In the genomic region with DNA sequence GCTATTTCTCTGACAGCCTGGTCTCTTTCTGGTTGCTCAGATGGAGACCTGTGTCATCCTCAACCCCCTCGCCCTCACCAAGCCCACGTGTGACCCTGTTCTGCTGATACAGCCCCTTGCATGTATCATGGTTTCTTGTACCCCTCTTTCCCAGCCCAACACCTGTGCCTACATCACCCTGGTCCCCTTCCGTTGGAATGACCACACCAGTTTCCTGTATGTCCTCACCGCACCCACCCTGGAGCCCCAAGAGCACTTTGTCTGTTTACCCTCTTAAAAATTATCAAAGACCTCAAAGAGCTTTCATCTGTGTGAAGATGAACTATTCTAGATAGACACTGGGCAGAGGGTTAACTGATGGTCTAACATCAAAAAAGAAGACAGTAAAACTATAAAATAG, we compare ENCODE assay signal across 15 cellular contexts.
DNase-seq lines count a peak whose midpoint lies in the region; ATAC-seq and TF ChIP-seq lines count a peak whose summit lies in the region.
"Had no signal": no experiment of that assay in that cellular context is flagged by ENCODE, and none has a peak within 500 bp of the region (broad histone marks: within the 10 kb centered on the region; RNA-seq: fewer than 3 reads in every experiment).

No MANE protein-coding gene starts in this region.

- CTCF ChIA-PET in activated naive CD4-positive, alpha-beta T cell treated with anti-CD3 and anti-CD28 coated beads, Interleukin-2, amount 10 ng/mL, durations not matched to agents 7 days and 5 days (lab: Charles Lee): no interaction called here
- CTCF ChIA-PET in activated naive CD4-positive, alpha-beta T cell treated with anti-CD3 and anti-CD28 coated beads for 36 hours (lab: Charles Lee): no interaction called here

- H3K36me3 Mint-ChIP-seq in activated naive CD4-positive, alpha-beta T cell treated with anti-CD3 and anti-CD28 coated beads, Interleukin-2, amount 10 ng/mL, durations not matched to agents 7 days and 5 days: peaks cover 32% of the 10 kb centered on the region
- peaks cover 58% of the 10 kb centered on the region for H3K36me3 Mint-ChIP-seq in activated naive CD4-positive, alpha-beta T cell treated with anti-CD3 and anti-CD28 coated beads for 36 hours (ENCODE audit: low read depth)
- peaks cover 17% of the 10 kb centered on the region for H3K36me3 Mint-ChIP-seq in endothelial cell (ENCODE audit: low read depth, unreplicated experiment)

- H3K27ac ChIP-seq in thoracic aorta: peak overlapping the region; percentile 39 to 83
- H3K27ac ChIP-seq: KMS-11, PC-9 had no signal

- no peak overlapping the region for H3K4me3 Mint-ChIP-seq in activated naive CD4-positive, alpha-beta T cell treated with anti-CD3 and anti-CD28 coated beads, Interleukin-2, amount 10 ng/mL, durations not matched to agents 7 days and 5 days
- H3K4me3 Mint-ChIP-seq in activated naive CD4-positive, alpha-beta T cell treated with anti-CD3 and anti-CD28 coated beads for 36 hours: no peak overlapping the region
- H3K4me3 Mint-ChIP-seq in endothelial cell (ENCODE audit: unreplicated experiment): peak overlapping the region; percentile 43
- H3K4me3 Mint-ChIP-seq: CD14-positive monocyte had no signal

- no peak overlapping the region for H3K4me3 ChIP-seq in Loucy (ENCODE audit: low read length, poor library complexity, severe bottlenecking)
- H3K4me3 ChIP-seq in thoracic aorta: no peak overlapping the region
- H3K4me3 ChIP-seq: PC-9 had no signal

- H3K27me3 Mint-ChIP-seq in activated naive CD4-positive, alpha-beta T cell treated with anti-CD3 and anti-CD28 coated beads, Interleukin-2, amount 10 ng/mL, durations not matched to agents 7 days and 5 days: no peaks in the 10 kb centered on the region
- H3K27me3 Mint-ChIP-seq in activated naive CD4-positive, alpha-beta T cell treated with anti-CD3 and anti-CD28 coated beads for 36 hours (ENCODE audit: low read depth): no peaks in the 10 kb centered on the region
- H3K27me3 Mint-ChIP-seq in endothelial cell (ENCODE audit: unreplicated experiment): peaks cover 2% of the 10 kb centered on the region

- H3K4me2 ChIP-seq in Loucy (ENCODE audit: low read depth, low read length, poor library complexity, severe bottlenecking): peak overlapping the region; percentile 7
- H3K4me2 ChIP-seq: KMS-11, PC-9 had no signal

- H3K36me3 ChIP-seq in Loucy (ENCODE audit: insufficient read depth, low read length) (peaks cover 95% of the 10 kb centered on the region), thoracic aorta (peaks cover 19% of the 10 kb centered on the region)

- no peak overlapping the region for H2AFZ ChIP-seq in Loucy (ENCODE audit: low read length)
- H2AFZ ChIP-seq: PC-9 had no signal

- H3K27me3 ChIP-seq in Loucy (ENCODE audit: insufficient read depth, low read length, poor library complexity, severe bottlenecking) (peaks cover 6% of the 10 kb centered on the region), thoracic aorta (replicated peaks; ENCODE audit: insufficient read depth) (no peaks in the 10 kb centered on the region)

- peak overlapping the region; percentile 70 for H3K27ac Mint-ChIP-seq in activated naive CD4-positive, alpha-beta T cell treated with anti-CD3 and anti-CD28 coated beads, Interleukin-2, amount 10 ng/mL, durations not matched to agents 7 days and 5 days
- no peak overlapping the region for H3K27ac Mint-ChIP-seq in activated naive CD4-positive, alpha-beta T cell treated with anti-CD3 and anti-CD28 coated beads for 36 hours
- H3K27ac Mint-ChIP-seq in endothelial cell (ENCODE audit: unreplicated experiment): no peak overlapping the region

- no peaks in the 10 kb centered on the region for H3K9me3 Mint-ChIP-seq in activated naive CD4-positive, alpha-beta T cell treated with anti-CD3 and anti-CD28 coated beads, Interleukin-2, amount 10 ng/mL, durations not matched to agents 7 days and 5 days
- H3K9me3 Mint-ChIP-seq in activated naive CD4-positive, alpha-beta T cell treated with anti-CD3 and anti-CD28 coated beads for 36 hours: no peaks in the 10 kb centered on the region
- no peaks in the 10 kb centered on the region for H3K9me3 Mint-ChIP-seq in endothelial cell (ENCODE audit: unreplicated experiment)

- H3K4me1 ChIP-seq in Loucy (ENCODE audit: insufficient read depth, low read length, poor library complexity, severe bottlenecking) (peaks cover 51% of the 10 kb centered on the region), thoracic aorta (ENCODE audit: control insufficient read depth in 1 of 2, low read depth in 2 of 2) (peaks cover 46 to 56% of the 10 kb centered on the region in 2 donors)

- no peaks in the 10 kb centered on the region for H3K9me2 ChIP-seq in Loucy (replicated peaks; ENCODE audit: low read depth, low read length)

- TF ChIP-seq CTCF in Loucy (conservative IDR thresholded peaks at IDR 0.05; ENCODE audit: low read length) (no peak), endothelial cell (IDR thresholded peaks at IDR 0.05; ENCODE audit: unreplicated experiment) (no peak), thoracic aorta (IDR thresholded peaks at IDR 0.05) (no peak)

- intact Hi-C loops in activated naive CD4-positive, alpha-beta T cell treated with anti-CD3 and anti-CD28 coated beads for 36 hours (cut with micrococcal nuclease): no loop called here

- no peaks in the 10 kb centered on the region for H4K20me1 ChIP-seq in Loucy (ENCODE audit: insufficient read depth, low read length, poor library complexity, severe bottlenecking)

- ATAC-seq in thoracic aorta (ENCODE audit: insufficient number of reproducible peaks, low FRiP score, low read depth): no peak
- ATAC-seq in HG03439 (IDR thresholded peaks at IDR 0.05; ENCODE audit: unreplicated experiment): no peak
- ATAC-seq in GM21737 (IDR thresholded peaks at IDR 0.05; ENCODE audit: unreplicated experiment): no peak
- ATAC-seq: HepG2 had no signal

- no peak for DNase-seq in activated naive CD4-positive, alpha-beta T cell treated with anti-CD3 and anti-CD28 coated beads, Interleukin-2, amount 10 ng/mL, durations not matched to agents 7 days and 5 days
- no peak for DNase-seq in activated naive CD4-positive, alpha-beta T cell treated with anti-CD3 and anti-CD28 coated beads for 36 hours
- DNase-seq in endothelial cell (ENCODE audit: low spot score): no peak
- DNase-seq in thoracic aorta (ENCODE audit: low spot score): no peak
- DNase-seq: MM.1S, NCI-H1092 treated with DMSO at 0.1 percent for 48 hours, NCI-H2227 treated with DMSO at 0.1 percent for 48 hours, NCI-H524, PC-9 had no signal

- peak overlapping the region; percentile 63 for H3K9ac ChIP-seq in Loucy (ENCODE audit: low read depth, low read length, poor library complexity, severe bottlenecking)
- H3K9ac ChIP-seq: KMS-11 had no signal

- H3F3A ChIP-seq in Loucy (ENCODE audit: low read depth): 0 out of 2 replicates have a peak, but pooled peaks cover 2% of the 10 kb centered on the region

- H3K79me2 ChIP-seq in Loucy (ENCODE audit: insufficient read depth, low read length): peaks cover 44% of the 10 kb centered on the region

- H3K4me1 Mint-ChIP-seq in activated naive CD4-positive, alpha-beta T cell treated with anti-CD3 and anti-CD28 coated beads, Interleukin-2, amount 10 ng/mL, durations not matched to agents 7 days and 5 days: peaks cover 12% of the 10 kb centered on the region
- H3K4me1 Mint-ChIP-seq in activated naive CD4-positive, alpha-beta T cell treated with anti-CD3 and anti-CD28 coated beads for 36 hours (ENCODE audit: low read depth): peaks cover 10% of the 10 kb centered on the region
- H3K4me1 Mint-ChIP-seq in endothelial cell (ENCODE audit: unreplicated experiment): peaks cover 4% of the 10 kb centered on the region
- H3K4me1 Mint-ChIP-seq: CD14-positive monocyte had no signal

- H3K9me3 ChIP-seq in Loucy (ENCODE audit: insufficient read depth, low read depth, low read length) (peaks cover 7% of the 10 kb centered on the region; the same call in 1 of the 2 replicates), thoracic aorta (no peaks in the 10 kb centered on the region)
